In the genomic region with DNA sequence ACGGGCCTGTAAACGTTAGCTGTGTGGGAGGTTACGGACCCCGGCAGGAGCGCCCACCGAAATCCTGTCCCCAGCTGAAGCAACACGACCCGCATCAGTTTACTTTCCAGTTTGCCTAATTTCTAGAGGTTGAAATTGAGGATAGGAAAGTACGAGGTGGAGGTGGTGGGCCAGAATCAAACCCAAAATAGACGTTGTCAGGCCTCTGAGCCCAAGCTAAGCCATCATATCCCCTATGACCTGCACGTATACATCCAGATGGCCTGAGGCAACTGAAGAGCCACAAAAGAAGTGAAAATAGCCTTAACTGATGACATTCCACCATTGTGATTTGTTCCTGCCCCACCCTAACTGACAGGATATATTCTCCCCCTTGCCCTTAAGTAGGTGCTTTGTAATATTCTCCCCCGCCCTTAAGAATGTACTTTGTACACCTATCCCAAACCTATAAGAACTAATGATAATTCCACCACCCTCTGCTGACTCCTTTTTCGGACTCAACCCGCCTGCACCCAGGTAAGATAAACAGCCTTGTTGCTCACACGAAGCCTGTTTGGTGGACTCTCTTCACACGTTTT, we compare ENCODE assay signal across 7 cellular contexts. TPM values are rescaled to one million over a fixed set of nuclear protein-coding genes. Genes with fewer than 3 reads are reported as not detected.
DNase-seq lines count a peak whose midpoint lies in the region; ATAC-seq and TF ChIP-seq lines count a peak whose summit lies in the region.
"Not testable (repeated sequence)": the region's sequence is repeated elsewhere in the genome, so short reads cannot be mapped to it uniquely, and the experiment has no call there.

No MANE protein-coding gene starts in this region.

- H3K79me2 ChIP-seq in MM.1S (ENCODE audit: low read length), result not testable (repeated sequence)

- not testable (repeated sequence) for H3K36me3 Mint-ChIP-seq in activated T-helper 17 cell treated with anti-CD3 and anti-CD28 coated beads, Interleukin-2, amount 50 U/mL, for 72 hours (ENCODE audit: low read depth)

- H3K4me1 ChIP-seq in MM.1S (ENCODE audit: low read length); endocrine pancreas (ENCODE audit: control insufficient read depth, insufficient read depth, low read length): not testable (repeated sequence)
- peaks cover 2 to 15% (median 8%) of the 10 kb centered on the region in 4 donors for H3K4me1 ChIP-seq in liver (ENCODE audit: control insufficient read depth in 4 of 4, insufficient read depth in 4 of 4, low read length in 3 of 4)
- H3K4me1 ChIP-seq in rectal smooth muscle tissue (ENCODE audit: control insufficient read depth, insufficient read depth, low read length), result peaks cover 10% of the 10 kb centered on the region

- H3K9me3 ChIP-seq in MM.1S (replicated peaks; ENCODE audit: insufficient read depth, low read length); endocrine pancreas (ENCODE audit: control insufficient read depth, low read length); liver (ENCODE audit: control insufficient read depth in 4 of 4, low read length in 3 of 4): not testable (repeated sequence)

- H3K27me3 Mint-ChIP-seq in activated T-helper 17 cell treated with anti-CD3 and anti-CD28 coated beads, Interleukin-2, amount 50 U/mL, for 72 hours, result not testable (repeated sequence)

- H3K9me2 ChIP-seq in MM.1S (replicated peaks; ENCODE audit: insufficient read depth, low read length), result not testable (repeated sequence)

- H3K27ac ChIP-seq in MM.1S (ENCODE audit: low read length) (peak overlapping the region; percentile 34; the same call in 1 of the 2 replicates), liver (ENCODE audit: low read depth in 1 of 2, low read length in 2 of 2) (peak overlapping the region; percentile 20 to 65), rectal smooth muscle tissue (ENCODE audit: low read depth, low read length) (peak overlapping the region; percentile 73)

- H3F3A ChIP-seq in MM.1S (ENCODE audit: insufficient read depth, low read length), result not testable (repeated sequence)

- peak overlapping the region; percentile 82 for H2AFZ ChIP-seq in MM.1S (ENCODE audit: low read length)

- 59% methylated on average over 16 of the region's 16 CpGs for whole genome bisulfite sequencing in liver

- H3K27ac Mint-ChIP-seq in activated T-helper 17 cell treated with anti-CD3 and anti-CD28 coated beads, Interleukin-2, amount 50 U/mL, for 72 hours, result peak overlapping the region; percentile 94

- H3K9ac ChIP-seq in MM.1S (ENCODE audit: low read length) (peak overlapping the region; percentile 62), liver (ENCODE audit: low read depth in 1 of 2, low read length in 2 of 2) (peak overlapping the region in 1 of 2 donors; percentile 32)
- not testable (repeated sequence) for H3K9ac ChIP-seq in endocrine pancreas (ENCODE audit: control insufficient read depth, insufficient read depth, low read length); rectal smooth muscle tissue (ENCODE audit: low read length)

- DNase-seq in MM.1S, result not testable (repeated sequence)

- peaks cover 17% of the 10 kb centered on the region for H3K4me1 Mint-ChIP-seq in activated T-helper 17 cell treated with anti-CD3 and anti-CD28 coated beads, Interleukin-2, amount 50 U/mL, for 72 hours

- H3K4me2 ChIP-seq in MM.1S (ENCODE audit: low read depth, low read length), result peak overlapping the region; percentile 78; the same call in 1 of the 2 replicates

- not testable (repeated sequence) for TF ChIP-seq RAD21 in liver (IDR thresholded peaks at IDR 0.05)

- H3K4me3 ChIP-seq in MM.1S (ENCODE audit: low read length) (peak overlapping the region; percentile 65), endocrine pancreas (ENCODE audit: control insufficient read depth, insufficient read depth, low read length) (peak overlapping the region; percentile 35), liver (ENCODE audit: low read depth in 1 of 3, low read length in 3 of 3) (peak overlapping the region; percentile 59 to 95 (median 63)), rectal smooth muscle tissue (ENCODE audit: low read length) (peak overlapping the region; percentile 42)

- peak; percentile 8 for ATAC-seq in GM18907 (IDR thresholded peaks at IDR 0.05; ENCODE audit: unreplicated experiment)
- peak; percentile 3 for ATAC-seq in HG02678 (IDR thresholded peaks at IDR 0.05; ENCODE audit: unreplicated experiment)
- peak; percentile 15 for ATAC-seq in activated T-helper 17 cell treated with anti-CD3 and anti-CD28 coated beads, Interleukin-2, amount 50 U/mL, for 72 hours (replicated peaks)

- not testable (repeated sequence) for H3K9me3 Mint-ChIP-seq in activated T-helper 17 cell treated with anti-CD3 and anti-CD28 coated beads, Interleukin-2, amount 50 U/mL, for 72 hours

- H3K27me3 ChIP-seq in MM.1S (replicated peaks; ENCODE audit: insufficient read depth, low read length); endocrine pancreas (ENCODE audit: control insufficient read depth, insufficient read depth, low read length); liver (ENCODE audit: control insufficient read depth in 4 of 4, insufficient read depth in 4 of 4, low read length in 3 of 4); rectal smooth muscle tissue (ENCODE audit: control insufficient read depth, insufficient read depth, low read length): not testable (repeated sequence)

- not testable (repeated sequence) for H3K36me3 ChIP-seq in MM.1S (replicated peaks; ENCODE audit: insufficient read depth, low read length); endocrine pancreas (ENCODE audit: control insufficient read depth, insufficient read depth, low read length); liver (ENCODE audit: control insufficient read depth in 4 of 4, insufficient read depth in 3 of 4, low read depth in 1 of 4, low read length in 3 of 4); rectal smooth muscle tissue (ENCODE audit: control insufficient read depth, insufficient read depth, low read length)

- H3K4me3 Mint-ChIP-seq in activated T-helper 17 cell treated with anti-CD3 and anti-CD28 coated beads, Interleukin-2, amount 50 U/mL, for 72 hours, result peak overlapping the region; percentile 89

- not testable (repeated sequence) for H4K20me1 ChIP-seq in MM.1S (ENCODE audit: insufficient read depth, low read length)

- not testable (repeated sequence) for TF ChIP-seq CTCF in MM.1S (IDR thresholded peaks at IDR 0.05; ENCODE audit: low read length); liver (IDR thresholded peaks at IDR 0.05; ENCODE audit: low read depth, low read length, missing input control)

RNA-seq across cellular contexts. Expression of a gene that starts 0.6 kb away (rescaled TPM):
- 10 to 100 TPM; 11.2 to 21.0 TPM for total RNA-seq in activated T-helper 17 cell treated with anti-CD3 and anti-CD28 coated beads, Interleukin-2, amount 50 U/mL, for 72 hours
- total RNA-seq in liver, result 1 to 10 TPM; 4.4 to 9.1 TPM
- polyA plus RNA-seq in liver, result 1 to 10 TPM; 3.6 to 4.0 TPM

RNA-seq across cellular contexts. Expression of a gene that starts 57.2 kb away (rescaled TPM):
- total RNA-seq in activated T-helper 17 cell treated with anti-CD3 and anti-CD28 coated beads, Interleukin-2, amount 50 U/mL, for 72 hours, result 10 to 100 TPM; 41.2 to 47.9 TPM
- 10 to 100 TPM in 1 of 2 donors, 1 to 10 TPM in 1; 5.3 to 10.6 TPM for total RNA-seq in liver
- polyA plus RNA-seq in liver, result 1 to 10 TPM; 3.9 to 4.9 TPM
